13 cellular contexts compared by ENCODE assay signal in the genomic region with DNA sequence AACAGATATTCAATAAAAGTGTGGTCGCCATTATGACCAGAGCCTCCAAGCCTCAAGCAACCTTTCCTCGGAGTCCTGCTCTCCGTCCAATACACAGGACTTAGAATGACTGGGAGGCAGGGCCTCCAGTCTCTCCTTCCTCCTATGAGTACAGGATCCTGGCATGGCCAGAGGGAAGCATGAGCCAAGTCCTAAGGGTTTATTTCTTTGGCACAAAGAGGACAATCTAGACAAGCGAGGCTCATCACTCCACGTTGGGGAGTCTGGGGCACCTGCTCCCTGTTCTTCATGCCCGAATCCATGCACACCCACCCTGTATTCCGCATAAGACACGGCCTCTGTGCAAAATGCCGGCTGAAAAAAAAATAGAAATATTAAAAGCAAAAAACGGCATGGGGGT. TPM values are rescaled to one million over a fixed set of nuclear protein-coding genes. Genes with fewer than 3 reads are reported as not detected.
DNase-seq lines count a peak whose midpoint lies in the region; ATAC-seq and TF ChIP-seq lines count a peak whose summit lies in the region.
"Had no signal": no experiment of that assay in that cellular context is flagged by ENCODE, and none has a peak within 500 bp of the region (broad histone marks: within the 10 kb centered on the region; RNA-seq: fewer than 3 reads in every experiment).

No MANE protein-coding gene starts in this region.

- TF ChIP-seq CTCF in osteoblast (IDR thresholded peaks at IDR 0.05; ENCODE audit: extremely low read depth, low read depth, low read length) = no peak

- H3K36me3 ChIP-seq in osteoblast (ENCODE audit: insufficient read depth, low read length) = peaks cover 4% of the 10 kb centered on the region
- H3K36me3 ChIP-seq: colonic mucosa had no signal

- DNase-seq in activated CD4-positive, alpha-beta T cell treated with anti-CD3 and anti-CD28 coated beads for 36 hours = no peak
- no peak for DNase-seq in activated CD4-positive, alpha-beta T cell treated with anti-CD3 and anti-CD28 coated beads for 4 hours
- DNase-seq in HuH-7 (ENCODE audit: low spot score) = peak; percentile 26
- peak; percentile 66 for DNase-seq in cerebellum (ENCODE audit: low spot score)
- no peak for DNase-seq in osteoblast (ENCODE audit: insufficient read length, low spot score, missing footprints)
- DNase-seq: activated naive CD4-positive, alpha-beta T cell treated with anti-CD3 and anti-CD28 coated beads, Interleukin-2, amount 50 U/mL, for 16 hours; colonic mucosa; DMS79; NCI-H146; tibial artery had no signal

- no peaks in the 10 kb centered on the region for H3K9me3 ChIP-seq in osteoblast (ENCODE audit: low read depth, low read length)
- H3K9me3 ChIP-seq: colonic mucosa, tibial artery had no signal

- no peak for ATAC-seq in activated CD4-positive, alpha-beta T cell treated with anti-CD3 and anti-CD28 coated beads for 36 hours
- ATAC-seq in GM21825 (IDR thresholded peaks at IDR 0.05; ENCODE audit: unreplicated experiment) (no peak), GM21619 (IDR thresholded peaks at IDR 0.05; ENCODE audit: unreplicated experiment) (no peak), HG02588 (IDR thresholded peaks at IDR 0.05; ENCODE audit: unreplicated experiment) (no peak)

- peaks cover 15% of the 10 kb centered on the region for H3K4me1 ChIP-seq in osteoblast (ENCODE audit: insufficient read depth, low read length)
- H3K4me1 ChIP-seq: colonic mucosa had no signal

- H3K27ac ChIP-seq in osteoblast (ENCODE audit: low read depth, low read length) = no peak overlapping the region

- H3K27me3 ChIP-seq in osteoblast (ENCODE audit: insufficient read depth, low read length) = no peaks in the 10 kb centered on the region
- H3K27me3 ChIP-seq: colonic mucosa, tibial artery had no signal

- no peaks in the 10 kb centered on the region for H3K79me2 ChIP-seq in osteoblast (ENCODE audit: insufficient read depth, low read length)

- peaks cover 4% of the 10 kb centered on the region for H3K4me1 Mint-ChIP-seq in activated CD4-positive, alpha-beta T cell treated with anti-CD3 and anti-CD28 coated beads for 36 hours

- no peak overlapping the region for H3K4me3 ChIP-seq in osteoblast (ENCODE audit: insufficient read depth, low read length)

- H3K27me3 Mint-ChIP-seq in activated CD4-positive, alpha-beta T cell treated with anti-CD3 and anti-CD28 coated beads for 36 hours = no peaks in the 10 kb centered on the region

- H3K9me3 Mint-ChIP-seq in activated CD4-positive, alpha-beta T cell treated with anti-CD3 and anti-CD28 coated beads for 36 hours (ENCODE audit: low read depth) = no peaks in the 10 kb centered on the region

- POLR2A ChIA-PET in activated CD4-positive, alpha-beta T cell treated with anti-CD3 and anti-CD28 coated beads for 36 hours (lab: Charles Lee) = interaction anchor here (0.6 to 1.5 kb wide), 2 partner anchors 12 to 251 kb away, joined by 7 to 10 read pairs; partner anchors contain the start of gene CRELD1

- peak overlapping the region; percentile 94 for H3K4me2 ChIP-seq in osteoblast (ENCODE audit: insufficient read depth, low read length)

- H3K27ac Mint-ChIP-seq in activated CD4-positive, alpha-beta T cell treated with anti-CD3 and anti-CD28 coated beads for 36 hours = peak overlapping the region; percentile 37

- peak overlapping the region; percentile 27 for H3K4me3 Mint-ChIP-seq in activated CD4-positive, alpha-beta T cell treated with anti-CD3 and anti-CD28 coated beads for 36 hours

- CTCF ChIA-PET in activated CD4-positive, alpha-beta T cell treated with anti-CD3 and anti-CD28 coated beads for 36 hours (lab: Charles Lee) = interaction anchor here (0.9 to 2.1 kb wide), 5 partner anchors 10 to 64 kb away, joined by 3 to 35 read pairs (median 5); partner anchors contain the start of genes CRELD1 and JAGN1

- H2AFZ ChIP-seq in osteoblast (ENCODE audit: low read length) = no peak overlapping the region

- H4K20me1 ChIP-seq in osteoblast (ENCODE audit: insufficient read depth, low read length) = no peaks in the 10 kb centered on the region

- intact Hi-C loops in activated CD4-positive, alpha-beta T cell treated with anti-CD3 and anti-CD28 coated beads for 36 hours (cut with DNase I, micrococcal nuclease) = no loop called here

- H3K36me3 Mint-ChIP-seq in activated CD4-positive, alpha-beta T cell treated with anti-CD3 and anti-CD28 coated beads for 36 hours (ENCODE audit: low read depth) = peaks cover 14% of the 10 kb centered on the region

RNA-seq across cellular contexts. Expression of gene PRRT3, which starts 6.8 kb away (rescaled TPM):
- 1 to 10 TPM; 8.1 to 9.7 TPM for total RNA-seq in activated CD4-positive, alpha-beta T cell treated with anti-CD3 and anti-CD28 coated beads for 36 hours
- 5.5 TPM for total RNA-seq in cerebellum
- total RNA-seq in osteoblast = 3.5 and 4.3 TPM in 2 replicates

RNA-seq across cellular contexts. Expression of gene CRELD1, which starts 11.7 kb away (rescaled TPM):
- total RNA-seq in activated CD4-positive, alpha-beta T cell treated with anti-CD3 and anti-CD28 coated beads for 36 hours = 10 to 100 TPM; 12.6 to 14.7 TPM
- 23.4 TPM for total RNA-seq in cerebellum
- total RNA-seq in osteoblast = 7.6 and 10.3 TPM in 2 replicates

RNA-seq across cellular contexts. Expression of gene IL17RC, which starts 28.5 kb away (rescaled TPM):
- under 1 TPM; 0.25 to 0.50 TPM for total RNA-seq in activated CD4-positive, alpha-beta T cell treated with anti-CD3 and anti-CD28 coated beads for 36 hours
- total RNA-seq in cerebellum (12.8 TPM), osteoblast (42.1 and 47.0 TPM in 2 replicates)

RNA-seq across cellular contexts. Expression of gene EMC3, which starts 41.3 kb away (rescaled TPM):
- 10 to 100 TPM; 37.2 to 38.4 TPM for total RNA-seq in activated CD4-positive, alpha-beta T cell treated with anti-CD3 and anti-CD28 coated beads for 36 hours
- total RNA-seq in cerebellum (22.9 TPM), osteoblast (55.7 and 58.3 TPM in 2 replicates)

RNA-seq across cellular contexts. Expression of gene IL17RE, which starts 42.7 kb away (rescaled TPM):
- 1 to 10 TPM; 2.3 to 3.1 TPM for total RNA-seq in activated CD4-positive, alpha-beta T cell treated with anti-CD3 and anti-CD28 coated beads for 36 hours
- 0.18 TPM for total RNA-seq in cerebellum
- total RNA-seq in osteoblast = 0.29 and 0.72 TPM in 2 replicates

Comparison
In these comparisons a context has a peak if more than half of its experiments do, and no peak if none do; other contexts are left out.
1. DNase-seq: peak in HuH-7 (single experiment) and cerebellum (single experiment); none in activated CD4-positive, alpha-beta T cell treated with anti-CD3 and anti-CD28 coated beads for 36 hours (single experiment), activated CD4-positive, alpha-beta T cell treated with anti-CD3 and anti-CD28 coated beads for 4 hours (0 of 2) and osteoblast (single experiment).